Comparison of ENCODE assay signal across 10 cellular contexts in the genomic region with DNA sequence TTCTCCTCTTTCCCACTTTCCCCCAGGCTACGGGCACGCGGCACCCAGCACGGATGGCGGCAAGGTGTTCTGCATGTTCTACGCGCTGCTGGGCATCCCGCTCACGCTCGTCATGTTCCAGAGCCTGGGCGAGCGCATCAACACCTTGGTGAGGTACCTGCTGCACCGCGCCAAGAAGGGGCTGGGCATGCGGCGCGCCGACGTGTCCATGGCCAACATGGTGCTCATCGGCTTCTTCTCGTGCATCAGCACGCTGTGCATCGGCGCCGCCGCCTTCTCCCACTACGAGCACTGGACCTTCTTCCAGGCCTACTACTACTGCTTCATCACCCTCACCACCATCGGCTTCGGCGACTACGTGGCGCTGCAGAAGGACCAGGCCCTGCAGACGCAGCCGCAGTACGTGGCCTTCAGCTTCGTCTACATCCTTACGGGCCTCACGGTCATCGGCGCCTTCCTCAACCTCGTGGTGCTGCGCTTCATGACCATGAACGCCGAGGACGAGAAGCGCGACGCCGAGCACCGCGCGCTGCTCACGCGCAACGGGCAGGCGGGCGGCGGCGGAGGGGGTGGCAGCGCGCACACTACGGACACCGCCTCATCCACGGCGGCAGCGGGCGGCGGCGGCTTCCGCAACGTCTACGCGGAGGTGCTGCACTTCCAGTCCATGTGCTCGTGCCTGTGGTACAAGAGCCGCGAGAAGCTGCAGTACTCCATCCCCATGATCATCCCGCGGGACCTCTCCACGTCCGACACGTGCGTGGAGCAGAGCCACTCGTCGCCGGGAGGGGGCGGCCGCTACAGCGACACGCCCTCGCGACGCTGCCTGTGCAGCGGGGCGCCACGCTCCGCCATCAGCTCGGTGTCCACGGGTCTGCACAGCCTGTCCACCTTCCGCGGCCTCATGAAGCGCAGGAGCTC. TPM values are rescaled to one million over a fixed set of nuclear protein-coding genes. Genes with fewer than 3 reads are reported as not detected.
DNase-seq lines count a peak whose midpoint lies in the region; ATAC-seq and TF ChIP-seq lines count a peak whose summit lies in the region.
"Had no signal": no experiment of that assay in that cellular context is flagged by ENCODE, and none has a peak within 500 bp of the region (broad histone marks: within the 10 kb centered on the region; RNA-seq: fewer than 3 reads in every experiment).

No MANE protein-coding gene starts in this region.

- no peak overlapping the region for H3K27ac ChIP-seq in esophagus squamous epithelium

- H3K9me3 ChIP-seq in esophagus squamous epithelium: no peaks in the 10 kb centered on the region

- H3K36me3 ChIP-seq in BJ (ENCODE audit: control insufficient read depth, insufficient read depth, low read length) (no peaks in the 10 kb centered on the region), esophagus squamous epithelium (no peaks in the 10 kb centered on the region)

- TF ChIP-seq POLR2A in esophagus squamous epithelium (IDR thresholded peaks at IDR 0.05): no peak

- TF ChIP-seq CTCF in BJ (IDR thresholded peaks at IDR 0.05; ENCODE audit: insufficient read depth, low read depth, low read length): peak; percentile 38
- peak; percentile 44 for TF ChIP-seq CTCF in HFFc6 (IDR thresholded peaks at IDR 0.05)
- peak; percentile 19 for TF ChIP-seq CTCF in choroid plexus epithelial cell (conservative IDR thresholded peaks at IDR 0.05; ENCODE audit: low read depth, low read length)
- peak; percentile 42 for TF ChIP-seq CTCF in retinal pigment epithelial cell (conservative IDR thresholded peaks at IDR 0.05; ENCODE audit: low read depth, low read length)
- peak in 1 of 6 experiments; percentile 32 for TF ChIP-seq CTCF in esophagus squamous epithelium (IDR thresholded peaks at IDR 0.05)

- no peak for ATAC-seq in GM21737 (IDR thresholded peaks at IDR 0.05; ENCODE audit: unreplicated experiment)
- ATAC-seq in HG03432 (IDR thresholded peaks at IDR 0.05; ENCODE audit: unreplicated experiment): no peak

- no peaks in the 10 kb centered on the region for H3K36me3 Mint-ChIP-seq in HFFc6 (ENCODE audit: low read depth)

- CTCF ChIA-PET in BJ (lab: Yijun Ruan, JAX) (interaction anchor here (1.7 to 6.4 kb wide), 2 partner anchors 14 to 18 kb away, joined by 3 to 30 read pairs; no protein-coding TSS in a partner anchor), HEK293T (lab: Yijun Ruan, JAX) (no interaction called here)

- no peaks in the 10 kb centered on the region for H3K9me3 Mint-ChIP-seq in HFFc6
- H3K9me3 Mint-ChIP-seq: nephron progenitor cell had no signal

- DNase-seq in BJ (ENCODE audit: low read depth) (no peak), HFFc6 (no peak), choroid plexus epithelial cell (ENCODE audit: low read depth) (no peak), retinal pigment epithelial cell (ENCODE audit: low read depth) (no peak), esophagus squamous epithelium (lab: John Stamatoyannopoulos, UW) (no peak), HEK293T (ENCODE audit: extremely low spot score) (no peak)
- DNase-seq: DND-41, nephron progenitor cell had no signal

- no peak overlapping the region for H3K4me3 ChIP-seq in BJ (ENCODE audit: low read depth, low read length)
- H3K4me3 ChIP-seq in choroid plexus epithelial cell (ENCODE audit: low read depth, low read length): no peak overlapping the region
- H3K4me3 ChIP-seq in retinal pigment epithelial cell (ENCODE audit: low read length): no peak overlapping the region
- no peak overlapping the region for H3K4me3 ChIP-seq in esophagus squamous epithelium

- POLR2A ChIA-PET in BJ (lab: Charles Lee) (no interaction called here), HEK293T (lab: Yijun Ruan, JAX) (no interaction called here)

- no peak overlapping the region for H3K4me3 Mint-ChIP-seq in HFFc6
- H3K4me3 Mint-ChIP-seq: nephron progenitor cell had no signal

- peaks cover 1% of the 10 kb centered on the region for H3K27me3 Mint-ChIP-seq in HFFc6 (ENCODE audit: insufficient read depth)

- 91 to 92% methylated on average over 34 to 36 of the region's 101 CpGs for WGBS in esophagus squamous epithelium, 2 donors

- peaks cover 28% of the 10 kb centered on the region for H3K4me1 Mint-ChIP-seq in HFFc6 (ENCODE audit: low read depth)

- no peak overlapping the region for H3K27ac Mint-ChIP-seq in HFFc6
- H3K27ac Mint-ChIP-seq: nephron progenitor cell had no signal

- peaks cover 5 to 32% (median 20%) of the 10 kb centered on the region in 3 donors for H3K4me1 ChIP-seq in esophagus squamous epithelium

- intact Hi-C loops in esophagus squamous epithelium (cut with DNase I): no loop called here

- H3K27me3 ChIP-seq in BJ (ENCODE audit: control insufficient read depth, insufficient read depth, low read length): peaks cover 4% of the 10 kb centered on the region
- H3K27me3 ChIP-seq in esophagus squamous epithelium: peaks cover 0 to 23% (median 0%) of the 10 kb centered on the region in 4 donors

TF ChIP-seq in HEK293T, 16 proteins besides CTCF, POLR2A, EP300 and RAD21:
- no peak for TF ChIP-seq L3MBTL2 (conservative IDR thresholded peaks at IDR 0.05)
- TF ChIP-seq TARDBP (IDR thresholded peaks at IDR 0.05): no peak
- no peak for TF ChIP-seq LEF1 (IDR thresholded peaks at IDR 0.05; ENCODE audit: borderline replicate concordance)
- no peak for TF ChIP-seq BHLHE40 (IDR thresholded peaks at IDR 0.05; ENCODE audit: borderline replicate concordance)
- TF ChIP-seq FOXK2 (IDR thresholded peaks at IDR 0.05): no peak
- no peak for TF ChIP-seq SP1 (IDR thresholded peaks at IDR 0.05)
- TF ChIP-seq FOXA1 (IDR thresholded peaks at IDR 0.05): no peak
- TF ChIP-seq, protein P1, sequence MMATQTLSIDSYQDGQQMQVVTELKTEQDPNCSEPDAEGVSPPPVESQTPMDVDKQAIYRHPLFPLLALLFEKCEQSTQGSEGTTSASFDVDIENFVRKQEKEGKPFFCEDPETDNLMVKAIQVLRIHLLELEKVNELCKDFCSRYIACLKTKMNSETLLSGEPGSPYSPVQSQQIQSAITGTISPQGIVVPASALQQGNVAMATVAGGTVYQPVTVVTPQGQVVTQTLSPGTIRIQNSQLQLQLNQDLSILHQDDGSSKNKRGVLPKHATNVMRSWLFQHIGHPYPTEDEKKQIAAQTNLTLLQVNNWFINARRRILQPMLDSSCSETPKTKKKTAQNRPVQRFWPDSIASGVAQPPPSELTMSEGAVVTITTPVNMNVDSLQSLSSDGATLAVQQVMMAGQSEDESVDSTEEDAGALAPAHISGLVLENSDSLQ (IDR thresholded peaks at IDR 0.05): no peak

RNA-seq across cellular contexts. Expression of gene KCNK3, which starts 35.4 kb away (rescaled TPM):
- 0.13 and 0.22 TPM in 2 replicates for polyA plus RNA-seq in BJ (2011; rRNA removed)
- 0.10 and 0.19 TPM in 2 replicates for polyA minus RNA-seq in BJ (2011; rRNA and poly(A)+ RNA removed)
- not detected for total RNA-seq in HFFc6 (2021; fragmentation: NEBNext Ultra II Directional; extraction: Animal tissue kit (Norgen Biotek cat#: 25700))
- 1 to 10 TPM in 1 of 4 donors, under 1 TPM in 3; 0.66 to 1.6 (median 0.84) TPM for total RNA-seq in esophagus squamous epithelium

RNA-seq across cellular contexts. Expression of gene SLC35F6, which starts 36.2 kb away (rescaled TPM):
- 25.9 and 37.1 TPM in 2 replicates for polyA plus RNA-seq in BJ (2011; rRNA removed)
- 64.3 and 85.8 TPM in 2 replicates for polyA minus RNA-seq in BJ (2011; rRNA and poly(A)+ RNA removed)
- total RNA-seq in HFFc6 (2021; fragmentation: NEBNext Ultra II Directional; extraction: Animal tissue kit (Norgen Biotek cat#: 25700)): 10 to 100 TPM; 34.1 to 44.5 (median 38.7) TPM
- total RNA-seq in esophagus squamous epithelium: 10 to 100 TPM; 39.6 to 61.4 (median 48.0) TPM

RNA-seq across cellular contexts. Expression of gene CENPA, which starts 58.0 kb away (rescaled TPM):
- polyA plus RNA-seq in BJ (2011; rRNA removed): 14.7 and 18.9 TPM in 2 replicates
- 5.7 and 6.0 TPM in 2 replicates for polyA minus RNA-seq in BJ (2011; rRNA and poly(A)+ RNA removed)
- total RNA-seq in HFFc6 (2021; fragmentation: NEBNext Ultra II Directional; extraction: Animal tissue kit (Norgen Biotek cat#: 25700)): 10 to 100 TPM in 5 of 6 experiments, 1 to 10 TPM in 1; 8.7 to 20.4 (median 17.5) TPM
- 10 to 100 TPM in 1 of 4 donors, 1 to 10 TPM in 3; 3.4 to 12.4 (median 5.0) TPM for total RNA-seq in esophagus squamous epithelium
